Comparison of ENCODE assay signal across 20 cellular contexts in the genomic region with DNA sequence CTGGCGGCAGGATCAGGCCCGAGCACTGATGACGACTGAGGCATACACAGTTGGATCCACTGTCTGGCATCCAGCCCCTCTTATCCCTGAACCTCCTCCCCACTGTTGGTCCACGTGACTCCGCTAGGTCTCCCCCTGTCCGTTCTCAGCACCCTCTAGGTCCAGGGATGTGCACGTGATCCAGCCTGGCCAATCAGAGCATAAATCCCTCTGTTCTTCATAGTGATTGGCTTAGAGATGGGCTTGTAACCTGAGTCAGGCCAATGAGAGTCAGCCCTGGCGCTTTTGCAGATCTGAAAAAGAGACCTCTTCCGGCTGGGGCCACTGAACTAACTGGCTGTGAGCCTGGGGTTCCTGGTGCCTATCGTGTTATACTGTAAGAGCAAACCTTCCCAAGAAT. TPM values are rescaled to one million over a fixed set of nuclear protein-coding genes. Genes with fewer than 3 reads are reported as not detected.
DNase-seq lines count a peak whose midpoint lies in the region; ATAC-seq and TF ChIP-seq lines count a peak whose summit lies in the region.
"Had no signal": no experiment of that assay in that cellular context is flagged by ENCODE, and none has a peak within 500 bp of the region (broad histone marks: within the 10 kb centered on the region; RNA-seq: fewer than 3 reads in every experiment).

No MANE protein-coding gene starts in this region.

- H3K36me3 ChIP-seq in HCT116 (ENCODE audit: control insufficient read depth in 1 of 2, insufficient read depth in 2 of 2, low read length in 2 of 2), result no peaks in the 10 kb centered on the region
- H3K36me3 ChIP-seq: lower lobe of right lung, pancreas, SJCRH30 had no signal

- no peak overlapping the region for H2AFZ ChIP-seq in HCT116 (ENCODE audit: low read depth, low read length, poor library complexity, severe bottlenecking)

- H3K79me2 ChIP-seq in HCT116 (ENCODE audit: insufficient read depth, low read length), result no peaks in the 10 kb centered on the region

- H3K4me2 ChIP-seq in HCT116 (ENCODE audit: low read length), result no peak overlapping the region

- POLR2A ChIA-PET in HCT116 (lab: Charles Lee), result no interaction called here

- no peak for TF ChIP-seq CTCF in HCT116 (IDR thresholded peaks at IDR 0.05 in 2 of 3, conservative IDR thresholded peaks at IDR 0.05 in 1 of 3; ENCODE audit: borderline replicate concordance in 1 of 3, insufficient read depth in 1 of 3, low read depth in 2 of 3, low read length in 2 of 3)
- no peak for TF ChIP-seq CTCF in endothelial cell (IDR thresholded peaks at IDR 0.05; ENCODE audit: unreplicated experiment)

- H3K4me3 ChIP-seq in HCT116 (replicated peaks in 1 of 2; ENCODE audit: low read depth in 1 of 2, low read length in 2 of 2), result no peak overlapping the region
- H3K4me3 ChIP-seq: lower lobe of right lung, pancreas, SJCRH30 had no signal

- no peaks in the 10 kb centered on the region for H4K20me1 ChIP-seq in HCT116 (ENCODE audit: insufficient read depth)

- TF ChIP-seq RAD21 in HCT116 (IDR thresholded peaks at IDR 0.05; ENCODE audit: low read depth), result no peak

- BruUV-seq in HCT116 (replicated peaks; lab: Mats Ljungman, UMichigan), result no TSS peak

- H3K27me3 Mint-ChIP-seq in endothelial cell (ENCODE audit: unreplicated experiment), result peaks cover 21% of the 10 kb centered on the region

- H3K4me1 Mint-ChIP-seq in endothelial cell (ENCODE audit: unreplicated experiment), result peaks cover 23% of the 10 kb centered on the region

- CTCF ChIA-PET in HCT116 (lab: Charles Lee), result interaction anchor here (1.4 kb wide), 1 partner anchor 13 kb away, joined by 3 read pairs; no protein-coding TSS in a partner anchor

- no peaks in the 10 kb centered on the region for H3K9me3 Mint-ChIP-seq in endothelial cell (ENCODE audit: unreplicated experiment)
- H3K9me3 Mint-ChIP-seq: activated CD4-positive, alpha-beta T cell treated with anti-CD3 and anti-CD28 coated beads, Interleukin-2, amount 10 ng/mL, durations not matched to agents 7 days and 5 days; naive thymus-derived CD4-positive, alpha-beta T cell had no signal

- RAD21 ChIA-PET in HCT116 (lab: Charles Lee; ENCODE audit: low non-redundant PET in 1 of 2, low total read pairs in 2 of 2, uncharacterized antibody in 2 of 2, unreplicated experiment in 2 of 2), result no interaction called here

- intact Hi-C loops in HCT116 (cut with micrococcal nuclease), result loop anchor here (10.0 kb wide), 2 partner anchors 201 to 791 kb away; partner anchors contain the start of gene WNT7A

- ATAC-seq in HCT116 (peak; percentile 58), GM18867 (IDR thresholded peaks at IDR 0.05; ENCODE audit: unreplicated experiment) (no peak)
- ATAC-seq: lower lobe of right lung; naive thymus-derived CD4-positive, alpha-beta T cell had no signal

- DNase-seq in AG08396 (ENCODE audit: low spot score) (peak; percentile 39), HCT116 (ENCODE audit: low read depth, low spot score) (no peak), SHP77 treated with DMSO at 0.1 percent for 48 hours (lab: John Stamatoyannopoulos, UW) (peak; percentile 87), endothelial cell (ENCODE audit: low spot score) (no peak), dedifferentiated amniotic fluid mesenchymal stem cell (ENCODE audit: extremely low spot score) (no peak), NCI-H1048 (lab: John Stamatoyannopoulos, UW) (no peak), GM19238 (ENCODE audit: insufficient read length, low spot score) (no peak)
- DNase-seq: activated CD4-positive, alpha-beta T cell treated with anti-CD3 and anti-CD28 coated beads, Interleukin-2, amount 10 ng/mL, durations not matched to agents 7 days and 5 days; central memory CD4-positive, alpha-beta T cell; effector memory CD4-positive, alpha-beta T cell; head of caudate nucleus; islet precursor cell; lower lobe of right lung; MM.1S; naive thymus-derived CD4-positive, alpha-beta T cell; NCI-H2081; stimulated activated CD4-positive, alpha-beta T cell treated with anti-CD3 and anti-CD28 coated beads, Interleukin-2, amount 100 ng/mL, for 48 hours had no signal

- H3K36me3 Mint-ChIP-seq in endothelial cell (ENCODE audit: low read depth, unreplicated experiment), result peaks cover 5% of the 10 kb centered on the region
- H3K36me3 Mint-ChIP-seq: naive thymus-derived CD4-positive, alpha-beta T cell had no signal

- TF ChIP-seq POLR2A in HCT116 (IDR thresholded peaks at IDR 0.05; ENCODE audit: borderline replicate concordance, extremely low read depth, insufficient read depth, insufficient read length), result no peak

- H3K27ac Mint-ChIP-seq in endothelial cell (ENCODE audit: unreplicated experiment), result no peak overlapping the region
- H3K27ac Mint-ChIP-seq: activated CD4-positive, alpha-beta T cell treated with anti-CD3 and anti-CD28 coated beads, Interleukin-2, amount 10 ng/mL, durations not matched to agents 7 days and 5 days; naive thymus-derived CD4-positive, alpha-beta T cell had no signal

- H3K27ac ChIP-seq in HCT116 (ENCODE audit: low read depth, low read length), result no peak overlapping the region
- H3K27ac ChIP-seq: lower lobe of right lung, pancreas, SJCRH30 had no signal

- H3K4me3 Mint-ChIP-seq in endothelial cell (ENCODE audit: unreplicated experiment), result peak overlapping the region; percentile 10
- H3K4me3 Mint-ChIP-seq: activated CD4-positive, alpha-beta T cell treated with anti-CD3 and anti-CD28 coated beads, Interleukin-2, amount 10 ng/mL, durations not matched to agents 7 days and 5 days; naive thymus-derived CD4-positive, alpha-beta T cell had no signal

- no peaks in the 10 kb centered on the region for H3K27me3 ChIP-seq in HCT116 (ENCODE audit: insufficient read depth, low read length)
- H3K27me3 ChIP-seq: pancreas had no signal

- H3K9ac ChIP-seq in HCT116 (ENCODE audit: low read length), result no peak overlapping the region

- peaks cover 5 to 7% of the 10 kb centered on the region in 2 experiments; a peak in 2 of 4 replicates for H3K4me1 ChIP-seq in HCT116 (ENCODE audit: control insufficient read depth in 1 of 2, insufficient read depth in 2 of 2, low read length in 2 of 2)
- H3K4me1 ChIP-seq: SJCRH30 had no signal

- H3K9me2 ChIP-seq in HCT116 (ENCODE audit: insufficient read depth), result no peaks in the 10 kb centered on the region

- no peaks in the 10 kb centered on the region for H3K9me3 ChIP-seq in HCT116 (ENCODE audit: control insufficient read depth in 1 of 2, insufficient read depth in 1 of 2, low read depth in 1 of 2, low read length in 2 of 2)
- H3K9me3 ChIP-seq: lower lobe of right lung, pancreas, SJCRH30 had no signal

TF ChIP-seq in HCT116, 20 proteins besides CTCF, POLR2A, EP300 and RAD21:
- TF ChIP-seq FOSL1 (IDR thresholded peaks at IDR 0.05; ENCODE audit: low read depth), result no peak

RNA-seq across cellular contexts. Expression of gene IQSEC1, which starts 20.5 kb away (rescaled TPM):
- total RNA-seq in HCT116 (2021; ENCODE audit: unreplicated experiment) (28.1 TPM), endothelial cell (ENCODE audit: unreplicated experiment) (75.3 TPM)
- polyA plus RNA-seq in HCT116 (2012), result 15.0 and 15.2 TPM in 2 replicates

Comparison
In these comparisons a context has a peak if more than half of its experiments do, and no peak if none do; other contexts are left out.
1. DNase-seq: peak in AG08396 (single experiment) and SHP77 treated with DMSO at 0.1 percent for 48 hours (single experiment); none in HCT116 (single experiment), endothelial cell (single experiment), dedifferentiated amniotic fluid mesenchymal stem cell (single experiment), NCI-H1048 (single experiment) and GM19238 (single experiment).